ENCODE assay signal across 8 cellular contexts in genomic region chr2:44075536-44075935, GRCh38.
DNase-seq lines count a peak whose midpoint lies in the region; ATAC-seq and TF ChIP-seq lines count a peak whose summit lies in the region.

No MANE protein-coding gene starts in this region.

- no peak overlapping the region for H3K27ac Mint-ChIP-seq in activated T-helper 17 cell treated with anti-CD3 and anti-CD28 coated beads, Interleukin-2, amount 50 U/mL, for 72 hours

- no peak overlapping the region for H2AFZ ChIP-seq in mesenchymal stem cell (ENCODE audit: low read depth, low read length)

- no peaks in the 10 kb centered on the region for H3K9me3 Mint-ChIP-seq in activated T-helper 17 cell treated with anti-CD3 and anti-CD28 coated beads, Interleukin-2, amount 50 U/mL, for 72 hours

- no peaks in the 10 kb centered on the region for H3K36me3 Mint-ChIP-seq in activated T-helper 17 cell treated with anti-CD3 and anti-CD28 coated beads, Interleukin-2, amount 50 U/mL, for 72 hours (ENCODE audit: low read depth)

- H3K4me3 ChIP-seq in AG10803 (ENCODE audit: low read length) (no peak overlapping the region), NB4 (ENCODE audit: low read depth, low read length) (no peak overlapping the region), mesenchymal stem cell (ENCODE audit: insufficient read depth in 1 of 2, low read depth in 1 of 2, low read length in 2 of 2) (no peak overlapping the region)

- H3K27me3 Mint-ChIP-seq in activated T-helper 17 cell treated with anti-CD3 and anti-CD28 coated beads, Interleukin-2, amount 50 U/mL, for 72 hours: peaks cover 4% of the 10 kb centered on the region

- no peak overlapping the region for H2BK120ac ChIP-seq in mesenchymal stem cell (ENCODE audit: low read depth, low read length)

- no peak for ATAC-seq in activated T-helper 17 cell treated with anti-CD3 and anti-CD28 coated beads, Interleukin-2, amount 50 U/mL, for 72 hours (replicated peaks)
- ATAC-seq in stimulated activated naive CD8-positive, alpha-beta T cell treated with anti-CD3 and anti-CD28 coated beads, Interleukin-15, Interleukin-2, amounts not matched to agents 100 U/mL and 50 U/mL, for 24 hours: no peak

- no peaks in the 10 kb centered on the region for H3K9me3 ChIP-seq in mesenchymal stem cell (ENCODE audit: control insufficient read depth, low read length)

- H3K27ac ChIP-seq in caudate nucleus (ENCODE audit: low read depth, low read length) (peak overlapping the region; percentile 95), mesenchymal stem cell (ENCODE audit: low read length, poor library complexity, severe bottlenecking) (no peak overlapping the region)

- WGBS in mesenchymal stem cell: 100% methylated on average over 5 of the region's 6 CpGs

- no peak overlapping the region for H3K4me2 ChIP-seq in mesenchymal stem cell (ENCODE audit: low read length, poor library complexity, severe bottlenecking)

- TF ChIP-seq CTCF in AG10803 (conservative IDR thresholded peaks at IDR 0.05; ENCODE audit: low read length) (no peak), NB4 (IDR thresholded peaks at IDR 0.05; ENCODE audit: low read depth, low read length) (no peak)

- no peaks in the 10 kb centered on the region for H3K27me3 ChIP-seq in mesenchymal stem cell (ENCODE audit: control insufficient read depth in 1 of 2, insufficient read depth in 1 of 2, low read length in 2 of 2)

- no peak overlapping the region for H2BK5ac ChIP-seq in mesenchymal stem cell (ENCODE audit: low read depth, low read length, poor library complexity, severe bottlenecking)

- H3K18ac ChIP-seq in mesenchymal stem cell (ENCODE audit: low read depth in 1 of 2, low read length in 2 of 2): no peak overlapping the region

- no peak overlapping the region for H2BK15ac ChIP-seq in mesenchymal stem cell (ENCODE audit: low read depth, poor library complexity, severe bottlenecking)

- H3K36me3 ChIP-seq in mesenchymal stem cell (ENCODE audit: control insufficient read depth in 1 of 2, insufficient read depth in 2 of 2, low read depth in 1 of 2, low read length in 2 of 2): no peaks in the 10 kb centered on the region

- DNase-seq in AG10803 (ENCODE audit: low read depth) (peak; percentile 87), NB4 (ENCODE audit: low read depth) (peak; percentile 23), caudate nucleus (lab: John Stamatoyannopoulos, UW) (peak in 54 of 61 donors; percentile 11 to 87 (median 57)), mesenchymal stem cell (peak; percentile 22), RPMI8226 (no peak), GDM1 (lab: John Stamatoyannopoulos, UW) (no peak)
- DNase-seq in stimulated activated naive CD8-positive, alpha-beta T cell treated with anti-CD3 and anti-CD28 coated beads, Interleukin-15, Interleukin-2, amounts not matched to agents 100 U/mL and 50 U/mL, for 24 hours: no peak

- H2AK5ac ChIP-seq in mesenchymal stem cell (ENCODE audit: low read length, severe bottlenecking): no peak overlapping the region

- no peaks in the 10 kb centered on the region for H3K4me1 ChIP-seq in mesenchymal stem cell (ENCODE audit: control insufficient read depth, insufficient read depth, low read depth, low read length)

- H3K4me1 Mint-ChIP-seq in activated T-helper 17 cell treated with anti-CD3 and anti-CD28 coated beads, Interleukin-2, amount 50 U/mL, for 72 hours: no peaks in the 10 kb centered on the region

- no peak for TF ChIP-seq POLR2A in NB4 (IDR thresholded peaks at IDR 0.05; ENCODE audit: extremely low read depth, insufficient read length)

- no peak overlapping the region for H2BK12ac ChIP-seq in mesenchymal stem cell (ENCODE audit: low read length in 2 of 2)

- H3K23ac ChIP-seq in mesenchymal stem cell (ENCODE audit: low read length in 2 of 2): no peak overlapping the region

- no peak overlapping the region for H4K8ac ChIP-seq in mesenchymal stem cell (ENCODE audit: low read length)

- H3K14ac ChIP-seq in mesenchymal stem cell (ENCODE audit: low read length in 2 of 2): no peak overlapping the region

- no peak overlapping the region for H4K91ac ChIP-seq in mesenchymal stem cell (ENCODE audit: low read length)

- H3K4me3 Mint-ChIP-seq in activated T-helper 17 cell treated with anti-CD3 and anti-CD28 coated beads, Interleukin-2, amount 50 U/mL, for 72 hours: no peak overlapping the region

- H3K9ac ChIP-seq in mesenchymal stem cell (ENCODE audit: low read length): no peak overlapping the region

- H3K4ac ChIP-seq in mesenchymal stem cell (ENCODE audit: low read depth in 1 of 2, low read length in 2 of 2): no peak overlapping the region

- no peaks in the 10 kb centered on the region for H3K79me1 ChIP-seq in mesenchymal stem cell (replicated peaks; ENCODE audit: low read length, poor library complexity, severe bottlenecking)

Comparison
In these comparisons a context has a peak if more than half of its experiments do, and no peak if none do; other contexts are left out.
1. DNase-seq: peak in AG10803 (single experiment), NB4 (single experiment), caudate nucleus (54 of 61) and mesenchymal stem cell (single experiment); none in RPMI8226 (single experiment), stimulated activated naive CD8-positive, alpha-beta T cell treated with anti-CD3 and anti-CD28 coated beads, Interleukin-15, Interleukin-2, amounts not matched to agents 100 U/mL and 50 U/mL, for 24 hours (single experiment) and GDM1 (single experiment).